Comparison of ENCODE assay signal across 1 cellular context in the genomic region with DNA sequence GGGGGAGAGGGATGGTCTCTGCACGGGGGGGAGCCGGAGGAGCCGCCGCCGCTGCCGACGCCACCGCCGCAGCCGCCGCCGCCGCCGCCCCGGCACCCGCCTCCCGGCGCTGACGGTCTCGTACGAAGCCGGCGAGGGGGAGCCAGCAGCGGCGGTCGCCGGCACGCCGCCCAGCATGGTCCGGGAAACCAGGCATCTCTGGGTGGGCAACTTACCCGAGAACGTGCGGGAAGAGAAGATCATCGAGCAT.
TF ChIP-seq lines count a peak whose summit lies in the region.

No MANE protein-coding gene starts in this region.

TF ChIP-seq in endothelial cell of umbilical vein, 7 proteins besides CTCF, POLR2A, EP300 and RAD21:
- TF ChIP-seq MAX (IDR thresholded peaks at IDR 0.05; ENCODE audit: insufficient read depth, insufficient read length) (no peak), JUN (IDR thresholded peaks at IDR 0.05; ENCODE audit: borderline replicate concordance, insufficient read depth, insufficient read length, low read depth) (no peak), GATA2 (IDR thresholded peaks at IDR 0.05; ENCODE audit: insufficient read depth, insufficient read length, low read depth, low read length) (no peak), MYC (IDR thresholded peaks at IDR 0.05; ENCODE audit: low read depth, low read length) (no peak), FOS (IDR thresholded peaks at IDR 0.05; ENCODE audit: borderline replicate concordance, insufficient read depth, low read length) (no peak), POLR2AphosphoS5 (IDR thresholded peaks at IDR 0.05; ENCODE audit: insufficient read depth, low read depth, low read length) (no peak), EZH2 (IDR thresholded peaks at IDR 0.05; ENCODE audit: borderline replicate concordance, low read depth, low read length, severe bottlenecking) (no peak)
